1 cellular context compared by ENCODE assay signal in the genomic region with DNA sequence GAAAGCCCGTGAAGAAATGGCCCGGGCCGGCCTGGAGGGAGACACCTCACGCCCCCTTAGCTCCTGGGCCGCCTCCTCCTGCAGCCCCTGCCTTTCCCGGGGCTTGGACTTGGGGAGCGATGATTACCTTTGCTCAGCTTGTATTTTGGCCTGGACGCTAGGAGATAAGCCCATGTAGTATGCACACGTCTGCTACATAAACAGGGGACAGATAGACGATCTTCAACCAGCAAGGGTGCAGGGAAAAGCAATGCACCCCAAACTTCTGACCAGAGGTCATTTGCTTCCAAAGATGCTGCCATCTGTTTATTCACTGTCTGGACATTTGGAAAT.
TF ChIP-seq lines count a peak whose summit lies in the region.

No MANE protein-coding gene starts in this region.

TF ChIP-seq in K562, 482 proteins besides CTCF, POLR2A, EP300 and RAD21 (continued from another document):
- TF ChIP-seq BCLAF1 (IDR thresholded peaks at IDR 0.05; ENCODE audit: borderline replicate concordance in 1 of 2, control insufficient read depth in 1 of 2, low read depth in 2 of 2, low read length in 1 of 2) (no peak), EGR1 (conservative IDR thresholded peaks at IDR 0.05) (no peak), ZFX (CRISPR knock-in tag; IDR thresholded peaks at IDR 0.05) (peak; percentile 3; the same call in 1 of the 2 replicates), SMARCA4 (IDR thresholded peaks at IDR 0.05) (no peak), ZNF780A (CRISPR knock-in tag; IDR thresholded peaks at IDR 0.05) (no peak), ZNF253 (CRISPR knock-in tag; conservative IDR thresholded peaks at IDR 0.05) (no peak), MTA1 (IDR thresholded peaks at IDR 0.05; ENCODE audit: borderline replicate concordance) (no peak), ZNF143 (CRISPR knock-in tag; IDR thresholded peaks at IDR 0.05) (no peak), PRDM10 (IDR thresholded peaks at IDR 0.05; ENCODE audit: partially characterized antibody) (no peak), STAG1 (CRISPR knock-in tag; IDR thresholded peaks at IDR 0.05; ENCODE audit: borderline replicate concordance) (no peak), EHMT2 (IDR thresholded peaks at IDR 0.05) (no peak), HNRNPL (IDR thresholded peaks at IDR 0.05; ENCODE audit: low read depth, low read length) (no peak), MAX (CRISPR knock-in tag; IDR thresholded peaks at IDR 0.05) (no peak)
